ENCODE assay signal across 1 cellular context in the genomic region with DNA sequence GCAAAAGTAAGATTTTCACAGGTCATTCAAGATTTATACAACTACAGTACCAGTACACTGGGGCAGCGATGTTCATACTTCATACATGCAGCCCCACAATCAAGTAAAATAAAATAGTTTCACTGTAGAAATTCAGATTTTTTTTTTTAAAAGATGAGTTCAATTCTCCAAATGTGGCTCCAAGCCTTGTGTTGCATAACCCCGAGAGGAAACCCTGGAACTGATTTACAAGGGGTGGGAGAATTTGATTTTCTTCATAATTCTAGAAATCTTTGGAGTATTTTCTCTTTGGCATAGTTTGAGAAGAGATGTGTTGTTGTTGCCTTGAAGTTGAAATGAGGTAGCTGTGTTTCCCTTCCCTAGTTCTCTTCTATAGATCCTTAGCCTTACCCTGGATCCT.
TF ChIP-seq lines count a peak whose summit lies in the region.

No MANE protein-coding gene starts in this region.

TF ChIP-seq in HepG2, 621 proteins besides CTCF, POLR2A, EP300 and RAD21:
- TF ChIP-seq HNRNPLL (IDR thresholded peaks at IDR 0.05; ENCODE audit: low read depth, low read length, poor library complexity, severe bottlenecking) (no peak), ZNF326 (CRISPR knock-in tag; IDR thresholded peaks at IDR 0.05; ENCODE audit: borderline replicate concordance) (no peak), ZNF629 (CRISPR knock-in tag; conservative IDR thresholded peaks at IDR 0.05) (no peak), CENPX (CRISPR knock-in tag; IDR thresholded peaks at IDR 0.05) (no peak), ZNF674 (CRISPR knock-in tag; IDR thresholded peaks at IDR 0.05; ENCODE audit: low read depth) (no peak), ZFP62 (CRISPR knock-in tag; IDR thresholded peaks at IDR 0.05) (no peak), ZNF34 (CRISPR knock-in tag; IDR thresholded peaks at IDR 0.05; ENCODE audit: borderline replicate concordance) (no peak), XRCC5 (optimal IDR thresholded peaks at IDR 0.05; ENCODE audit: low read length) (no peak), RXRB (CRISPR knock-in tag; IDR thresholded peaks at IDR 0.05; ENCODE audit: borderline replicate concordance) (no peak), CBX2 (IDR thresholded peaks at IDR 0.05; ENCODE audit: low read depth, low read length) (no peak), CBX2 (CRISPR knock-in tag; IDR thresholded peaks at IDR 0.05; ENCODE audit: low read depth) (no peak), PAWR (CRISPR knock-in tag; IDR thresholded peaks at IDR 0.05; ENCODE audit: borderline replicate concordance) (no peak), JDP2 (CRISPR knock-in tag; IDR thresholded peaks at IDR 0.05; ENCODE audit: borderline replicate concordance) (no peak), ETV5 (CRISPR knock-in tag; IDR thresholded peaks at IDR 0.05; ENCODE audit: borderline replicate concordance) (no peak), ZNF670 (CRISPR knock-in tag; IDR thresholded peaks at IDR 0.05; ENCODE audit: borderline replicate concordance) (no peak), NR3C1 (CRISPR knock-in tag; IDR thresholded peaks at IDR 0.05) (no peak)
- TF ChIP-seq, protein P1, sequence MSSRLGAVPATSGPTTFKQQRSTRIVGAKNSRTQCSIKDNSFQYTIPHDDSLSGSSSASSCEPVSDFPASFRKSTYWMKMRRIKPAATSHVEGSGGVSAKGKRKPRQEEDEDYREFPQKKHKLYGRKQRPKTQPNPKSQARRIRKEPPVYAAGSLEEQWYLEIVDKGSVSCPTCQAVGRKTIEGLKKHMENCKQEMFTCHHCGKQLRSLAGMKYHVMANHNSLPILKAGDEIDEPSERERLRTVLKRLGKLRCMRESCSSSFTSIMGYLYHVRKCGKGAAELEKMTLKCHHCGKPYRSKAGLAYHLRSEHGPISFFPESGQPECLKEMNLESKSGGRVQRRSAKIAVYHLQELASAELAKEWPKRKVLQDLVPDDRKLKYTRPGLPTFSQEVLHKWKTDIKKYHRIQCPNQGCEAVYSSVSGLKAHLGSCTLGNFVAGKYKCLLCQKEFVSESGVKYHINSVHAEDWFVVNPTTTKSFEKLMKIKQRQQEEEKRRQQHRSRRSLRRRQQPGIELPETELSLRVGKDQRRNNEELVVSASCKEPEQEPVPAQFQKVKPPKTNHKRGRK (CRISPR knock-in tag; IDR thresholded peaks at IDR 0.05) = no peak
- TF ChIP-seq, protein P2, sequence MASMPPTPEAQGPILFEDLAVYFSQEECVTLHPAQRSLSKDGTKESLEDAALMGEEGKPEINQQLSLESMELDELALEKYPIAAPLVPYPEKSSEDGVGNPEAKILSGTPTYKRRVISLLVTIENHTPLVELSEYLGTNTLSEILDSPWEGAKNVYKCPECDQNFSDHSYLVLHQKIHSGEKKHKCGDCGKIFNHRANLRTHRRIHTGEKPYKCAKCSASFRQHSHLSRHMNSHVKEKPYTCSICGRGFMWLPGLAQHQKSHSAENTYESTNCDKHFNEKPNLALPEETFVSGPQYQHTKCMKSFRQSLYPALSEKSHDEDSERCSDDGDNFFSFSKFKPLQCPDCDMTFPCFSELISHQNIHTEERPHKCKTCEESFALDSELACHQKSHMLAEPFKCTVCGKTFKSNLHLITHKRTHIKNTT (CRISPR knock-in tag; IDR thresholded peaks at IDR 0.05) = no peak
- TF ChIP-seq, protein P3, sequence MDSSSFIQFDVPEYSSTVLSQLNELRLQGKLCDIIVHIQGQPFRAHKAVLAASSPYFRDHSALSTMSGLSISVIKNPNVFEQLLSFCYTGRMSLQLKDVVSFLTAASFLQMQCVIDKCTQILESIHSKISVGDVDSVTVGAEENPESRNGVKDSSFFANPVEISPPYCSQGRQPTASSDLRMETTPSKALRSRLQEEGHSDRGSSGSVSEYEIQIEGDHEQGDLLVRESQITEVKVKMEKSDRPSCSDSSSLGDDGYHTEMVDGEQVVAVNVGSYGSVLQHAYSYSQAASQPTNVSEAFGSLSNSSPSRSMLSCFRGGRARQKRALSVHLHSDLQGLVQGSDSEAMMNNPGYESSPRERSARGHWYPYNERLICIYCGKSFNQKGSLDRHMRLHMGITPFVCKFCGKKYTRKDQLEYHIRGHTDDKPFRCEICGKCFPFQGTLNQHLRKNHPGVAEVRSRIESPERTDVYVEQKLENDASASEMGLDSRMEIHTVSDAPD (CRISPR knock-in tag; IDR thresholded peaks at IDR 0.05) = no peak
